Comparison of ENCODE assay signal across 1 cellular context in genomic region chr5:67052034-67052433, GRCh38.
TF ChIP-seq lines count a peak whose summit lies in the region.

No MANE protein-coding gene starts in this region.

TF ChIP-seq in IMR-90, 13 proteins besides CTCF, POLR2A, EP300 and RAD21 (continued from another document):
- TF ChIP-seq ELK1 (IDR thresholded peaks at IDR 0.05; ENCODE audit: borderline replicate concordance, low read depth, low read length) (no peak), RFX5 (IDR thresholded peaks at IDR 0.05; ENCODE audit: low read depth, low read length) (no peak), BHLHE40 (IDR thresholded peaks at IDR 0.05; ENCODE audit: low read depth, low read length) (no peak), SMC3 (IDR thresholded peaks at IDR 0.05; ENCODE audit: low read depth, low read length) (no peak), MXI1 (IDR thresholded peaks at IDR 0.05; ENCODE audit: borderline replicate concordance, low read depth, low read length) (no peak)
